In the genomic region with DNA sequence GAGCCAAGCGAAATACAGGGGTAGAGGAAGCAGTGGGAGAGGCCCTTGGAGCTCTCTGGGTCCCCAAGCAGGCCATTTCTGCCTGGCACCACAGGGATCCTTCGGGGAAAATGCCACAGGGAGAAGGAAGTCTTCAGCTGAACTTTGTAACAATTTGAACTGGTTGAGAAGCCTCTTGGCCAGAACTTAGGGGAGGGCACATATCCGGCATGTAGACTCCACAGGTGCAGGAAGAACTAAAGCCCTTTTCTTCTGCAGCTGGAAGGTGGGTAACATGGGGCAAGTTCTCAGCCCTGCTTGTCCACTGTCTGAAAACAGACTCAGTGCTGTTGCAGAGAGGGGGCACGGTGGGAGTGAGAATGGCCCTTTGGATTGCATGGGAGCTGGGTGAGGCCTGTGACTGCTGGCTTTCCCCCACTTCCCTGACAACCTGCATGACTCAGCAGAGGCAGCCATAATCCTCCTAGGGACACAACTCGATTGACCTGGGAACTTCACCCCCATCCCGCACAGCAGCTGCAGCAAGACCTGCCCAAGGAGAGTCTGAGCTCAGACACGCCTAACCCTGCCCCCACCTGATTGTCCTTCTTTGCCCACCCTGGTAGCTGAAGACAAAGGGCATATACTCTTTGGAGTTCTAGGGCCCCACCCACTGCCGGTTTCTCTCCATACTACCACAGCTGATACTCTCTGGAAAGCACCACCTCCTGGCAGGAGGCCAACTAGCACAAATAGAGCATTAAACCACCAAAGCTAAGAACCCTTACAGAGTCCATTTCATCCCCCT, we compare ENCODE assay signal across 1 cellular context.
TF ChIP-seq lines count a peak whose summit lies in the region.

No MANE protein-coding gene starts in this region.

TF ChIP-seq in K562, 482 proteins besides CTCF, POLR2A, EP300 and RAD21 (continued from another document and continues in another):
- TF ChIP-seq ZNF324 (CRISPR knock-in tag; IDR thresholded peaks at IDR 0.05) (no peak), NR2C1 (IDR thresholded peaks at IDR 0.05) (no peak), NR2C1 (tag; IDR thresholded peaks at IDR 0.05) (0 out of 2 replicates have a peak, but pooled peaks have one; percentile 37), TEAD1 (CRISPR knock-in tag; IDR thresholded peaks at IDR 0.05) (no peak), HSF4 (CRISPR knock-in tag; IDR thresholded peaks at IDR 0.05; ENCODE audit: borderline replicate concordance) (no peak), ZBTB7A (IDR thresholded peaks at IDR 0.05; ENCODE audit: borderline replicate concordance, control insufficient read depth, low read depth, low read length) (no peak), ZNF551 (CRISPR knock-in tag; IDR thresholded peaks at IDR 0.05) (no peak), SRSF9 (IDR thresholded peaks at IDR 0.05; ENCODE audit: borderline replicate concordance, low read depth, low read length) (no peak), RFX7 (CRISPR knock-in tag; IDR thresholded peaks at IDR 0.05) (no peak), HNRNPH1 (optimal IDR thresholded peaks at IDR 0.05; ENCODE audit: low read depth, low read length) (no peak), MTF1 (CRISPR knock-in tag; IDR thresholded peaks at IDR 0.05; ENCODE audit: borderline replicate concordance) (no peak), YBX1 (IDR thresholded peaks at IDR 0.05) (no peak), KDM4B (IDR thresholded peaks at IDR 0.05; ENCODE audit: borderline replicate concordance in 2 of 2, low read depth in 1 of 2) (no peak), RBM25 (IDR thresholded peaks at IDR 0.05; ENCODE audit: low read depth, low read length, severe bottlenecking) (no peak), RUNX1 (IDR thresholded peaks at IDR 0.05; ENCODE audit: low read depth) (no peak), CC2D1A (IDR thresholded peaks at IDR 0.05) (no peak), ZFP1 (CRISPR knock-in tag; IDR thresholded peaks at IDR 0.05) (no peak), CSDE1 (IDR thresholded peaks at IDR 0.05) (no peak), DMBX1 (CRISPR knock-in tag; IDR thresholded peaks at IDR 0.05; ENCODE audit: borderline replicate concordance) (no peak), FOXJ3 (CRISPR knock-in tag; IDR thresholded peaks at IDR 0.05) (no peak), ZNF23 (CRISPR knock-in tag; IDR thresholded peaks at IDR 0.05) (no peak), CREB1 (IDR thresholded peaks at IDR 0.05) (no peak), CREB1 (CRISPR knock-in tag; IDR thresholded peaks at IDR 0.05) (no peak), ZNF316 (IDR thresholded peaks at IDR 0.05) (peak; percentile 75), KHSRP (IDR thresholded peaks at IDR 0.05) (no peak), ZNF253 (CRISPR knock-in tag; conservative IDR thresholded peaks at IDR 0.05) (no peak), CTBP1 (IDR thresholded peaks at IDR 0.05; ENCODE audit: borderline replicate concordance) (0 out of 2 replicates have a peak, but pooled peaks have one; percentile 36), SAFB (IDR thresholded peaks at IDR 0.05; ENCODE audit: borderline replicate concordance, low read depth, low read length) (no peak), EHMT2 (IDR thresholded peaks at IDR 0.05) (peak; percentile 87), BACH1 (tag; IDR thresholded peaks at IDR 0.05) (0 out of 2 replicates have a peak, but pooled peaks have one; percentile 23), SMARCE1 (IDR thresholded peaks at IDR 0.05) (no peak), ZNF165 (CRISPR knock-in tag; IDR thresholded peaks at IDR 0.05; ENCODE audit: borderline replicate concordance) (no peak), MTA1 (IDR thresholded peaks at IDR 0.05; ENCODE audit: borderline replicate concordance) (no peak; the same call in 1 of the 2 replicates), ZNF436 (CRISPR knock-in tag; IDR thresholded peaks at IDR 0.05) (no peak), CXXC5 (CRISPR knock-in tag; IDR thresholded peaks at IDR 0.05) (peak; percentile 42; the same call in 1 of the 2 replicates), C11orf30 (IDR thresholded peaks at IDR 0.05; ENCODE audit: low read depth) (peak; percentile 87), KAT7 (CRISPR knock-in tag; IDR thresholded peaks at IDR 0.05; ENCODE audit: borderline replicate concordance) (no peak), ZNF174 (CRISPR knock-in tag; IDR thresholded peaks at IDR 0.05) (no peak), ZNF445 (CRISPR knock-in tag; IDR thresholded peaks at IDR 0.05; ENCODE audit: low read depth) (no peak), MAFK (IDR thresholded peaks at IDR 0.05; ENCODE audit: low read length) (no peak; the same call in 1 of the 2 replicates), TGIF2 (CRISPR knock-in tag; IDR thresholded peaks at IDR 0.05) (no peak), MAFG (tag; conservative IDR thresholded peaks at IDR 0.05) (peak; percentile 86), ZNF124 (CRISPR knock-in tag; IDR thresholded peaks at IDR 0.05) (no peak), MYNN (IDR thresholded peaks at IDR 0.05) (no peak), MYNN (CRISPR knock-in tag; IDR thresholded peaks at IDR 0.05) (no peak), HDAC1 (IDR thresholded peaks at IDR 0.05) (no peak), PCBP1 (IDR thresholded peaks at IDR 0.05; ENCODE audit: low read depth, low read length, poor library complexity, severe bottlenecking) (no peak), FOSL1 (tag; conservative IDR thresholded peaks at IDR 0.05) (0 out of 2 replicates have a peak, but pooled peaks have one; percentile 21), MECOM (CRISPR knock-in tag; IDR thresholded peaks at IDR 0.05) (no peak), ETV5 (CRISPR knock-in tag; IDR thresholded peaks at IDR 0.05; ENCODE audit: low read depth) (no peak), ZNF24 (IDR thresholded peaks at IDR 0.05) (no peak), NFIC (IDR thresholded peaks at IDR 0.05) (peak; percentile 97), SIRT6 (IDR thresholded peaks at IDR 0.05; ENCODE audit: low read depth, low read length) (no peak), NR2F6 (CRISPR knock-in tag; IDR thresholded peaks at IDR 0.05) (no peak), ZNF232 (CRISPR knock-in tag; IDR thresholded peaks at IDR 0.05) (no peak), MEF2A (IDR thresholded peaks at IDR 0.05; ENCODE audit: control insufficient read depth, low read depth, low read length) (no peak), ZNF354B (CRISPR knock-in tag; IDR thresholded peaks at IDR 0.05) (no peak)
- TF ChIP-seq, protein P1, sequence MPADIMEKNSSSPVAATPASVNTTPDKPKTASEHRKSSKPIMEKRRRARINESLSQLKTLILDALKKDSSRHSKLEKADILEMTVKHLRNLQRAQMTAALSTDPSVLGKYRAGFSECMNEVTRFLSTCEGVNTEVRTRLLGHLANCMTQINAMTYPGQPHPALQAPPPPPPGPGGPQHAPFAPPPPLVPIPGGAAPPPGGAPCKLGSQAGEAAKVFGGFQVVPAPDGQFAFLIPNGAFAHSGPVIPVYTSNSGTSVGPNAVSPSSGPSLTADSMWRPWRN (IDR thresholded peaks at IDR 0.05; ENCODE audit: low read depth) = no peak
- TF ChIP-seq, protein P2, sequence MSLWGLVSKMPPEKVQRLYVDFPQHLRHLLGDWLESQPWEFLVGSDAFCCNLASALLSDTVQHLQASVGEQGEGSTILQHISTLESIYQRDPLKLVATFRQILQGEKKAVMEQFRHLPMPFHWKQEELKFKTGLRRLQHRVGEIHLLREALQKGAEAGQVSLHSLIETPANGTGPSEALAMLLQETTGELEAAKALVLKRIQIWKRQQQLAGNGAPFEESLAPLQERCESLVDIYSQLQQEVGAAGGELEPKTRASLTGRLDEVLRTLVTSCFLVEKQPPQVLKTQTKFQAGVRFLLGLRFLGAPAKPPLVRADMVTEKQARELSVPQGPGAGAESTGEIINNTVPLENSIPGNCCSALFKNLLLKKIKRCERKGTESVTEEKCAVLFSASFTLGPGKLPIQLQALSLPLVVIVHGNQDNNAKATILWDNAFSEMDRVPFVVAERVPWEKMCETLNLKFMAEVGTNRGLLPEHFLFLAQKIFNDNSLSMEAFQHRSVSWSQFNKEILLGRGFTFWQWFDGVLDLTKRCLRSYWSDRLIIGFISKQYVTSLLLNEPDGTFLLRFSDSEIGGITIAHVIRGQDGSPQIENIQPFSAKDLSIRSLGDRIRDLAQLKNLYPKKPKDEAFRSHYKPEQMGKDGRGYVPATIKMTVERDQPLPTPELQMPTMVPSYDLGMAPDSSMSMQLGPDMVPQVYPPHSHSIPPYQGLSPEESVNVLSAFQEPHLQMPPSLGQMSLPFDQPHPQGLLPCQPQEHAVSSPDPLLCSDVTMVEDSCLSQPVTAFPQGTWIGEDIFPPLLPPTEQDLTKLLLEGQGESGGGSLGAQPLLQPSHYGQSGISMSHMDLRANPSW (CRISPR knock-in tag; IDR thresholded peaks at IDR 0.05) = no peak
- TF ChIP-seq, protein P3, sequence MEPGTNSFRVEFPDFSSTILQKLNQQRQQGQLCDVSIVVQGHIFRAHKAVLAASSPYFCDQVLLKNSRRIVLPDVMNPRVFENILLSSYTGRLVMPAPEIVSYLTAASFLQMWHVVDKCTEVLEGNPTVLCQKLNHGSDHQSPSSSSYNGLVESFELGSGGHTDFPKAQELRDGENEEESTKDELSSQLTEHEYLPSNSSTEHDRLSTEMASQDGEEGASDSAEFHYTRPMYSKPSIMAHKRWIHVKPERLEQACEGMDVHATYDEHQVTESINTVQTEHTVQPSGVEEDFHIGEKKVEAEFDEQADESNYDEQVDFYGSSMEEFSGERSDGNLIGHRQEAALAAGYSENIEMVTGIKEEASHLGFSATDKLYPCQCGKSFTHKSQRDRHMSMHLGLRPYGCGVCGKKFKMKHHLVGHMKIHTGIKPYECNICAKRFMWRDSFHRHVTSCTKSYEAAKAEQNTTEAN (CRISPR knock-in tag; IDR thresholded peaks at IDR 0.05) = no peak
- TF ChIP-seq, protein P4, sequence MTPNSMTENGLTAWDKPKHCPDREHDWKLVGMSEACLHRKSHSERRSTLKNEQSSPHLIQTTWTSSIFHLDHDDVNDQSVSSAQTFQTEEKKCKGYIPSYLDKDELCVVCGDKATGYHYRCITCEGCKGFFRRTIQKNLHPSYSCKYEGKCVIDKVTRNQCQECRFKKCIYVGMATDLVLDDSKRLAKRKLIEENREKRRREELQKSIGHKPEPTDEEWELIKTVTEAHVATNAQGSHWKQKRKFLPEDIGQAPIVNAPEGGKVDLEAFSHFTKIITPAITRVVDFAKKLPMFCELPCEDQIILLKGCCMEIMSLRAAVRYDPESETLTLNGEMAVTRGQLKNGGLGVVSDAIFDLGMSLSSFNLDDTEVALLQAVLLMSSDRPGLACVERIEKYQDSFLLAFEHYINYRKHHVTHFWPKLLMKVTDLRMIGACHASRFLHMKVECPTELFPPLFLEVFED (CRISPR knock-in tag; conservative IDR thresholded peaks at IDR 0.05) = no peak
- TF ChIP-seq, protein P5, sequence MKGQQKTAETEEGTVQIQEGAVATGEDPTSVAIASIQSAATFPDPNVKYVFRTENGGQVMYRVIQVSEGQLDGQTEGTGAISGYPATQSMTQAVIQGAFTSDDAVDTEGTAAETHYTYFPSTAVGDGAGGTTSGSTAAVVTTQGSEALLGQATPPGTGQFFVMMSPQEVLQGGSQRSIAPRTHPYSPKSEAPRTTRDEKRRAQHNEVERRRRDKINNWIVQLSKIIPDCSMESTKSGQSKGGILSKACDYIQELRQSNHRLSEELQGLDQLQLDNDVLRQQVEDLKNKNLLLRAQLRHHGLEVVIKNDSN (CRISPR knock-in tag; IDR thresholded peaks at IDR 0.05) = no peak
- TF ChIP-seq, protein P6, sequence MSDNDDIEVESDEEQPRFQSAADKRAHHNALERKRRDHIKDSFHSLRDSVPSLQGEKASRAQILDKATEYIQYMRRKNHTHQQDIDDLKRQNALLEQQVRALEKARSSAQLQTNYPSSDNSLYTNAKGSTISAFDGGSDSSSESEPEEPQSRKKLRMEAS (CRISPR knock-in tag; IDR thresholded peaks at IDR 0.05) = no peak
- TF ChIP-seq, protein P7, sequence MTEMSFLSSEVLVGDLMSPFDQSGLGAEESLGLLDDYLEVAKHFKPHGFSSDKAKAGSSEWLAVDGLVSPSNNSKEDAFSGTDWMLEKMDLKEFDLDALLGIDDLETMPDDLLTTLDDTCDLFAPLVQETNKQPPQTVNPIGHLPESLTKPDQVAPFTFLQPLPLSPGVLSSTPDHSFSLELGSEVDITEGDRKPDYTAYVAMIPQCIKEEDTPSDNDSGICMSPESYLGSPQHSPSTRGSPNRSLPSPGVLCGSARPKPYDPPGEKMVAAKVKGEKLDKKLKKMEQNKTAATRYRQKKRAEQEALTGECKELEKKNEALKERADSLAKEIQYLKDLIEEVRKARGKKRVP (CRISPR knock-in tag; IDR thresholded peaks at IDR 0.05) = no peak
- TF ChIP-seq, protein P8, sequence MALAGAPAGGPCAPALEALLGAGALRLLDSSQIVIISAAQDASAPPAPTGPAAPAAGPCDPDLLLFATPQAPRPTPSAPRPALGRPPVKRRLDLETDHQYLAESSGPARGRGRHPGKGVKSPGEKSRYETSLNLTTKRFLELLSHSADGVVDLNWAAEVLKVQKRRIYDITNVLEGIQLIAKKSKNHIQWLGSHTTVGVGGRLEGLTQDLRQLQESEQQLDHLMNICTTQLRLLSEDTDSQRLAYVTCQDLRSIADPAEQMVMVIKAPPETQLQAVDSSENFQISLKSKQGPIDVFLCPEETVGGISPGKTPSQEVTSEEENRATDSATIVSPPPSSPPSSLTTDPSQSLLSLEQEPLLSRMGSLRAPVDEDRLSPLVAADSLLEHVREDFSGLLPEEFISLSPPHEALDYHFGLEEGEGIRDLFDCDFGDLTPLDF (CRISPR knock-in tag; IDR thresholded peaks at IDR 0.05) = no peak
- TF ChIP-seq, protein P9, sequence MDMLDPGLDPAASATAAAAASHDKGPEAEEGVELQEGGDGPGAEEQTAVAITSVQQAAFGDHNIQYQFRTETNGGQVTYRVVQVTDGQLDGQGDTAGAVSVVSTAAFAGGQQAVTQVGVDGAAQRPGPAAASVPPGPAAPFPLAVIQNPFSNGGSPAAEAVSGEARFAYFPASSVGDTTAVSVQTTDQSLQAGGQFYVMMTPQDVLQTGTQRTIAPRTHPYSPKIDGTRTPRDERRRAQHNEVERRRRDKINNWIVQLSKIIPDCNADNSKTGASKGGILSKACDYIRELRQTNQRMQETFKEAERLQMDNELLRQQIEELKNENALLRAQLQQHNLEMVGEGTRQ (CRISPR knock-in tag; IDR thresholded peaks at IDR 0.05) = no peak
- TF ChIP-seq, protein P10, sequence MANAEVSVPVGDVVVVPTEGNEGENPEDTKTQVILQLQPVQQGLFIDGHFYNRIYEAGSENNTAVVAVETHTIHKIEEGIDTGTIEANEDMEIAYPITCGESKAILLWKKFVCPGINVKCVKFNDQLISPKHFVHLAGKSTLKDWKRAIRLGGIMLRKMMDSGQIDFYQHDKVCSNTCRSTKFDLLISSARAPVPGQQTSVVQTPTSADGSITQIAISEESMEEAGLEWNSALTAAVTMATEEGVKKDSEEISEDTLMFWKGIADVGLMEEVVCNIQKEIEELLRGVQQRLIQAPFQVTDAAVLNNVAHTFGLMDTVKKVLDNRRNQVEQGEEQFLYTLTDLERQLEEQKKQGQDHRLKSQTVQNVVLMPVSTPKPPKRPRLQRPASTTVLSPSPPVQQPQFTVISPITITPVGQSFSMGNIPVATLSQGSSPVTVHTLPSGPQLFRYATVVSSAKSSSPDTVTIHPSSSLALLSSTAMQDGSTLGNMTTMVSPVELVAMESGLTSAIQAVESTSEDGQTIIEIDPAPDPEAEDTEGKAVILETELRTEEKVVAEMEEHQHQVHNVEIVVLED (CRISPR knock-in tag; IDR thresholded peaks at IDR 0.05) = no peak
